14 cellular contexts compared by ENCODE assay signal in the genomic region with DNA sequence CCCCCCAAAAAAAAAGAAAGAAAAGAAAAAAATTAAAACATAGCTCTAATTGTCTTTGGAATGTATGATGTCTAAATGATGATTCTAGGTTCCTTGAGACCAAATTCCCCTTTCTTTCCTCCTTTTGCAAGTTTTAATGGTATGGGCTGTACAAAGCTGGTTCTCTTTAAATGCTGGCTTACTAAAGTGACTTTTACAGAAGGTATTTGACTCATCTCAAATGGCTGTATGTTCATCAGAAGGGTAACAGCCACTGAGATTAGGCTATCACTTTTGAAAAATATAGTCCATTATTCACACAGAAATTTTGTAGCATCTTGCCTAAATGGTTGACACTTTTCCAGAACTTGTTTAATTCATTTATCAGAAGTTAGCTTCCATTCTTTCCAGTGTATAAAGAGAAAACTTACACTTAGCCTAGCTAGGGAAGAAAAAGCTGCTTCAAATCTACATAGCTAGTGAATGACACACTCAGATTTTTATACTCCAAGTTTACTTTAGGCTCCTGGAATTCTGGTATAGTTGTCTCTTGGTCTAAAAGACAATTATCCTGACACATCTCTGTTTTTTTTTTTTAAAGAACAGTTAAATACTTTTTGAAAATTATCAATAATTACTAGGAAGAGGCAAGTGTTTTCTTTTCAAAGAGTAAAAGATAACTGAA.
DNase-seq lines count a peak whose midpoint lies in the region; ATAC-seq and TF ChIP-seq lines count a peak whose summit lies in the region.
"Had no signal": no experiment of that assay in that cellular context is flagged by ENCODE, and none has a peak within 500 bp of the region (broad histone marks: within the 10 kb centered on the region; RNA-seq: fewer than 3 reads in every experiment).

No MANE protein-coding gene starts in this region.

- no peak overlapping the region for H3K4me3 Mint-ChIP-seq in chondrocyte (ENCODE audit: unreplicated experiment)
- H3K4me3 Mint-ChIP-seq: CD4-positive, alpha-beta T cell; IgD-negative memory B cell had no signal

- no peak for TF ChIP-seq CTCF in chondrocyte (IDR thresholded peaks at IDR 0.05)

- no peak overlapping the region for H3K27ac Mint-ChIP-seq in chondrocyte (ENCODE audit: unreplicated experiment)
- H3K27ac Mint-ChIP-seq: CD4-positive, alpha-beta T cell; IgD-negative memory B cell had no signal

- H3K27me3 Mint-ChIP-seq in chondrocyte (ENCODE audit: low read depth) = no peaks in the 10 kb centered on the region
- H3K27me3 Mint-ChIP-seq: CD4-positive, alpha-beta T cell had no signal

- H3K9me3 Mint-ChIP-seq in chondrocyte (ENCODE audit: low read depth) = no peaks in the 10 kb centered on the region
- H3K9me3 Mint-ChIP-seq: IgD-negative memory B cell had no signal

- H3K36me3 Mint-ChIP-seq in chondrocyte (ENCODE audit: low read depth) = no peaks in the 10 kb centered on the region
- H3K36me3 Mint-ChIP-seq: IgD-negative memory B cell had no signal

- DNase-seq in HCEC 1CT = peak; percentile 30
- DNase-seq in fibroblast of peridontal ligament (ENCODE audit: extremely low read depth) = peak; percentile 12
- no peak for DNase-seq in anterior cingulate cortex (lab: John Stamatoyannopoulos, UW)
- no peak for DNase-seq in chondrocyte (ENCODE audit: low spot score)
- DNase-seq in Kasumi-1 (lab: John Stamatoyannopoulos, UW) = no peak
- DNase-seq in NCI-H2227 treated with DMSO at 0.1 percent for 48 hours (lab: John Stamatoyannopoulos, UW) = no peak
- DNase-seq: Calu3; CD4-positive, alpha-beta T cell; DMS79; EL; KG1 had no signal

- ATAC-seq in SK-N-SH treated with all-trans-retinoic acid at 6 μM for 48 hours = peak; percentile 65
- ATAC-seq: HCT116 had no signal

- H3K4me1 Mint-ChIP-seq in chondrocyte (ENCODE audit: low read depth) = peaks cover 11% of the 10 kb centered on the region
- H3K4me1 Mint-ChIP-seq: IgD-negative memory B cell had no signal

TF ChIP-seq in SK-N-SH treated with all-trans-retinoic acid at 6 μM for 48 hours, 23 proteins besides CTCF, POLR2A, EP300 and RAD21:
- TF ChIP-seq, protein P1, sequence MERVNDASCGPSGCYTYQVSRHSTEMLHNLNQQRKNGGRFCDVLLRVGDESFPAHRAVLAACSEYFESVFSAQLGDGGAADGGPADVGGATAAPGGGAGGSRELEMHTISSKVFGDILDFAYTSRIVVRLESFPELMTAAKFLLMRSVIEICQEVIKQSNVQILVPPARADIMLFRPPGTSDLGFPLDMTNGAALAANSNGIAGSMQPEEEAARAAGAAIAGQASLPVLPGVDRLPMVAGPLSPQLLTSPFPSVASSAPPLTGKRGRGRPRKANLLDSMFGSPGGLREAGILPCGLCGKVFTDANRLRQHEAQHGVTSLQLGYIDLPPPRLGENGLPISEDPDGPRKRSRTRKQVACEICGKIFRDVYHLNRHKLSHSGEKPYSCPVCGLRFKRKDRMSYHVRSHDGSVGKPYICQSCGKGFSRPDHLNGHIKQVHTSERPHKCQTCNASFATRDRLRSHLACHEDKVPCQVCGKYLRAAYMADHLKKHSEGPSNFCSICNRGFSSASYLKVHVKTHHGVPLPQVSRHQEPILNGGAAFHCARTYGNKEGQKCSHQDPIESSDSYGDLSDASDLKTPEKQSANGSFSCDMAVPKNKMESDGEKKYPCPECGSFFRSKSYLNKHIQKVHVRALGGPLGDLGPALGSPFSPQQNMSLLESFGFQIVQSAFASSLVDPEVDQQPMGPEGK (CRISPR knock-in tag; IDR thresholded peaks at IDR 0.05; ENCODE audit: borderline replicate concordance) = no peak
- TF ChIP-seq CSDC2 (CRISPR knock-in tag; IDR thresholded peaks at IDR 0.05) (no peak), ZNF8 (CRISPR knock-in tag; IDR thresholded peaks at IDR 0.05) (no peak), ZNF70 (CRISPR knock-in tag; IDR thresholded peaks at IDR 0.05) (no peak), TOX (CRISPR knock-in tag; IDR thresholded peaks at IDR 0.05; ENCODE audit: borderline replicate concordance) (no peak), ARNTL (CRISPR knock-in tag; IDR thresholded peaks at IDR 0.05; ENCODE audit: borderline replicate concordance, low read depth) (no peak)
- TF ChIP-seq, protein P2, sequence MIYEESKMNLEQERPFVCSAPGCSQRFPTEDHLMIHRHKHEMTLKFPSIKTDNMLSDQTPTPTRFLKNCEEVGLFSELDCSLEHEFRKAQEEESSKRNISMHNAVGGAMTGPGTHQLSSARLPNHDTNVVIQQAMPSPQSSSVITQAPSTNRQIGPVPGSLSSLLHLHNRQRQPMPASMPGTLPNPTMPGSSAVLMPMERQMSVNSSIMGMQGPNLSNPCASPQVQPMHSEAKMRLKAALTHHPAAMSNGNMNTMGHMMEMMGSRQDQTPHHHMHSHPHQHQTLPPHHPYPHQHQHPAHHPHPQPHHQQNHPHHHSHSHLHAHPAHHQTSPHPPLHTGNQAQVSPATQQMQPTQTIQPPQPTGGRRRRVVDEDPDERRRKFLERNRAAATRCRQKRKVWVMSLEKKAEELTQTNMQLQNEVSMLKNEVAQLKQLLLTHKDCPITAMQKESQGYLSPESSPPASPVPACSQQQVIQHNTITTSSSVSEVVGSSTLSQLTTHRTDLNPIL (CRISPR knock-in tag; IDR thresholded peaks at IDR 0.05; ENCODE audit: low read depth) = no peak

Comparison
In these comparisons a context has a peak if more than half of its experiments do, and no peak if none do; other contexts are left out.
1. DNase-seq: peak in HCEC 1CT (single experiment) and fibroblast of peridontal ligament (single experiment); none in anterior cingulate cortex (0 of 58), chondrocyte (single experiment), Kasumi-1 (0 of 2) and NCI-H2227 treated with DMSO at 0.1 percent for 48 hours (single experiment).